8 cellular contexts compared by ENCODE assay signal in the genomic region with DNA sequence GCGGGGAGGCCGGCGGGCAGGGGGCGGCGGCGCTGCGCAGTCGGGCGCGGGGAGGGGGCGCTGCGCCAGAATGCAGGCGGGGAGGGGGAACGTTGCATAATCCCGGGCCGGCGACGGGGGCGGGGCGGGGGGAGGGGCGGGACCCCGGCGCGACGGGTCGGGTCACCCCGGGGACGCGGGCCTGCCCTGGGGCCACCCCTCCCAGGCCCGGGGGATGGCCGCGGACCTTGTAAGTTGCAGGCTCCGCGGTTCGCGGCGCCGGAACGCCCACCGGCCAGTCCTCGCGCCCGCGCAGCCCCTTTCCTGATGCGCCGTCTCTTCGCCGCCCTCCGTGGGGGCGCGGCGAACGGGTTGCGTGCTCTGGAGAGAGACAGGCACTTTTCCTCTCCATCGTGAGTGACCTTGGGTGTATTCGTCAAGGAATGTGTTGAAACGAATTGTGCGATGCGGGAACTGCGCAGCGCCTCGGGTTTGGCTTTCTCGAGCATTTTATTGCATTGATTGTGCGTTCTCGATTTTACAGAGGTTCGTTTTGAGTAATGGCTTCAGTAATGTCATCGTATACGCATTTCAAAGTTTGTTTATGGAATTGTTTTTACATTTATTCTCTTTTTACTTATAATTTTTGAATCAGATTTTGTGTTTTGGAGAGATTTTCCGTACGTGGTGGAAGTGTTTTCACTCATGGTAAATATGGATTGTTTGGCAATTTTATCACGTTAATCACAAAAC. TPM values are rescaled to one million over a fixed set of nuclear protein-coding genes. Genes with fewer than 3 reads are reported as not detected.
DNase-seq lines count a peak whose midpoint lies in the region; ATAC-seq and TF ChIP-seq lines count a peak whose summit lies in the region.

No MANE protein-coding gene starts in this region.

- intact Hi-C loops in CD8-positive, alpha-beta T cell (cut with DNase I, micrococcal nuclease) = loop anchor here (1.0 to 5.0 kb wide), 5 partner anchors 66 to 923 kb away; partner anchors contain the start of genes CDK20 (in 1 of the 2) and CKS2 (in 1 of the 2)
- intact Hi-C loops in PC-3 (cut with micrococcal nuclease) = loop anchor here (1.0 to 10.0 kb wide), 4 partner anchors 117 to 284 kb away; no protein-coding TSS in a partner anchor

- peak overlapping the region; percentile 36 for H3K27ac ChIP-seq in CD8-positive, alpha-beta T cell (ENCODE audit: low read depth, low read length)
- H3K27ac ChIP-seq in PC-3 (ENCODE audit: low read length) = peak overlapping the region; percentile 4; the same call in 1 of the 2 replicates
- H3K27ac ChIP-seq in gastroesophageal sphincter = peak overlapping the region; percentile 84 to 99 (median 98)
- H3K27ac ChIP-seq in neural progenitor cell = peak overlapping the region; percentile 95
- H3K27ac ChIP-seq in tibial nerve = peak overlapping the region; percentile 85 to 94 (median 88)

- peak overlapping the region; percentile 96 for H3K27ac Mint-ChIP-seq in CD8-positive, alpha-beta T cell
- H3K27ac Mint-ChIP-seq in neural progenitor cell = peak overlapping the region; percentile 99

- H4K20me1 ChIP-seq in PC-3 (ENCODE audit: low read length) (peaks cover 19% of the 10 kb centered on the region; the same call in 1 of the 2 replicates), neural progenitor cell (ENCODE audit: low read depth) (peaks cover 41% of the 10 kb centered on the region)

- peak overlapping the region; percentile 67 for H2AFZ ChIP-seq in PC-3 (ENCODE audit: low read length)
- no peak overlapping the region for H2AFZ ChIP-seq in neural progenitor cell (replicated peaks)

- no peaks in the 10 kb centered on the region for H3K27me3 Mint-ChIP-seq in CD8-positive, alpha-beta T cell (ENCODE audit: low read depth)
- peaks cover 9% of the 10 kb centered on the region for H3K27me3 Mint-ChIP-seq in neural progenitor cell (ENCODE audit: insufficient read depth, low read depth)

- TF ChIP-seq CTCF in CD8-positive, alpha-beta T cell (IDR thresholded peaks at IDR 0.05) = no peak
- TF ChIP-seq CTCF in PC-3 (conservative IDR thresholded peaks at IDR 0.05; ENCODE audit: low read depth, low read length) = no peak
- TF ChIP-seq CTCF in gastroesophageal sphincter (IDR thresholded peaks at IDR 0.05) = peak in 1 of 4 experiments; percentile 4
- peak; percentile 1 for TF ChIP-seq CTCF in neural progenitor cell (IDR thresholded peaks at IDR 0.05)
- TF ChIP-seq CTCF in tibial nerve (IDR thresholded peaks at IDR 0.05) = no peak

- H3K4me2 ChIP-seq in PC-3 (ENCODE audit: low read length) (peak overlapping the region; percentile 88), neural progenitor cell (peak overlapping the region; percentile 81)

- no peak for TF ChIP-seq EP300 in gastroesophageal sphincter (IDR thresholded peaks at IDR 0.05)
- peak in 1 of 2 donors; percentile 59 for TF ChIP-seq EP300 in tibial nerve (IDR thresholded peaks at IDR 0.05)

- TF ChIP-seq POLR2A in gastroesophageal sphincter (IDR thresholded peaks at IDR 0.05) = no peak
- TF ChIP-seq POLR2A in tibial nerve (IDR thresholded peaks at IDR 0.05) = no peak

- no peaks in the 10 kb centered on the region for H3K27me3 ChIP-seq in CD8-positive, alpha-beta T cell (ENCODE audit: insufficient read depth, low read length)
- H3K27me3 ChIP-seq in PC-3 (ENCODE audit: low read length) = no peaks in the 10 kb centered on the region
- H3K27me3 ChIP-seq in gastroesophageal sphincter = no peaks in the 10 kb centered on the region
- H3K27me3 ChIP-seq in neural progenitor cell = peaks cover 14% of the 10 kb centered on the region
- H3K27me3 ChIP-seq in tibial nerve = no peaks in the 10 kb centered on the region

- peak overlapping the region; percentile 72 for H3K9ac ChIP-seq in PC-3 (ENCODE audit: low read length)
- H3K9ac ChIP-seq in neural progenitor cell = peak overlapping the region; percentile 84

- peak in 6 of 7 experiments; percentile 1 to 61 (median 27) for DNase-seq in CD8-positive, alpha-beta T cell
- peak; percentile 53 for DNase-seq in PC-3
- DNase-seq in activated naive CD4-positive, alpha-beta T cell treated with Interleukin-2 at 50 U/mL for 16 hours = peak; percentile 47
- peak; percentile 89 for DNase-seq in neural progenitor cell (ENCODE audit: low spot score)
- peak in 1 of 2 donors; percentile 21 for DNase-seq in tibial nerve (ENCODE audit: low spot score in 2 of 2)

- ATAC-seq in CD8-positive, alpha-beta T cell = peak; percentile 13
- ATAC-seq in GM19438 (IDR thresholded peaks at IDR 0.05; ENCODE audit: low read depth, unreplicated experiment) (peak; percentile 29), HG03520 (IDR thresholded peaks at IDR 0.05; ENCODE audit: unreplicated experiment) (peak; percentile 17), PC-3 (peak; percentile 25), gastroesophageal sphincter (peak; percentile 52)

- 0% methylated on average over 15 to 20 of the region's 71 CpGs for WGBS in gastroesophageal sphincter (ENCODE audit: low coverage in 1 of 2), 2 donors
- 1% methylated on average over 36 to 39 of the region's 71 CpGs for WGBS in tibial nerve, 2 donors

- no peaks in the 10 kb centered on the region for H3K9me2 ChIP-seq in PC-3 (replicated peaks; ENCODE audit: low read length)

- peak overlapping the region; percentile 68 for H3K4me3 ChIP-seq in CD8-positive, alpha-beta T cell (ENCODE audit: low read depth, low read length)
- H3K4me3 ChIP-seq in PC-3 (ENCODE audit: low read length) (peak overlapping the region; percentile 98), gastroesophageal sphincter (peak overlapping the region; percentile 74 to 98), neural progenitor cell (peak overlapping the region; percentile 66), tibial nerve (peak overlapping the region; percentile 54 to 87 (median 82))

- H3F3A ChIP-seq in PC-3 (ENCODE audit: low read length, unreplicated experiment) = no peaks in the 10 kb centered on the region
- peaks cover 7% of the 10 kb centered on the region for H3F3A ChIP-seq in neural progenitor cell (ENCODE audit: low read depth)

- POLR2A ChIA-PET in CD8-positive, alpha-beta T cell (lab: Charles Lee) = no interaction called here
- POLR2A ChIA-PET in PC-3 (lab: Charles Lee; ENCODE audit: unreplicated experiment) = no interaction called here

- H3K9me3 Mint-ChIP-seq in CD8-positive, alpha-beta T cell = no peaks in the 10 kb centered on the region
- peaks cover 7% of the 10 kb centered on the region for H3K9me3 Mint-ChIP-seq in neural progenitor cell

- no peaks in the 10 kb centered on the region for H3K36me3 ChIP-seq in CD8-positive, alpha-beta T cell (ENCODE audit: insufficient read depth, low read length)
- H3K36me3 ChIP-seq in PC-3 (ENCODE audit: low read depth, low read length) (peaks cover 7% of the 10 kb centered on the region; the same call in 1 of the 2 replicates), gastroesophageal sphincter (no peaks in the 10 kb centered on the region), neural progenitor cell (no peaks in the 10 kb centered on the region), tibial nerve (no peaks in the 10 kb centered on the region)

- CTCF ChIA-PET in CD8-positive, alpha-beta T cell (lab: Charles Lee) = no interaction called here
- CTCF ChIA-PET in PC-3 (lab: Charles Lee) = no interaction called here

- no peaks in the 10 kb centered on the region for H3K9me3 ChIP-seq in CD8-positive, alpha-beta T cell (ENCODE audit: low read length)
- no peaks in the 10 kb centered on the region for H3K9me3 ChIP-seq in PC-3 (ENCODE audit: low read length)
- no peaks in the 10 kb centered on the region for H3K9me3 ChIP-seq in gastroesophageal sphincter
- no peaks in the 10 kb centered on the region for H3K9me3 ChIP-seq in neural progenitor cell (ENCODE audit: low read depth)
- no peaks in the 10 kb centered on the region for H3K9me3 ChIP-seq in tibial nerve

- peak overlapping the region; percentile 98 for H3K4me3 Mint-ChIP-seq in CD8-positive, alpha-beta T cell
- peak overlapping the region; percentile 97 for H3K4me3 Mint-ChIP-seq in neural progenitor cell

- peaks cover 11% of the 10 kb centered on the region for H3K4me1 ChIP-seq in CD8-positive, alpha-beta T cell (ENCODE audit: insufficient read depth, low read length)
- H3K4me1 ChIP-seq in PC-3 (ENCODE audit: insufficient read depth, low read length) = peaks cover 11% of the 10 kb centered on the region
- H3K4me1 ChIP-seq in gastroesophageal sphincter = peaks cover 0 to 59% (median 10%) of the 10 kb centered on the region in 3 donors
- H3K4me1 ChIP-seq in neural progenitor cell = peaks cover 11% of the 10 kb centered on the region
- H3K4me1 ChIP-seq in tibial nerve = peaks cover 0 to 45% (median 6%) of the 10 kb centered on the region in 4 donors

- H3K36me3 Mint-ChIP-seq in CD8-positive, alpha-beta T cell = peaks cover 3% of the 10 kb centered on the region
- peaks cover 32% of the 10 kb centered on the region for H3K36me3 Mint-ChIP-seq in neural progenitor cell

- BruUV-seq in PC-3 (replicated peaks; lab: Mats Ljungman, UMichigan) = no TSS peak

- H3K4me1 Mint-ChIP-seq in CD8-positive, alpha-beta T cell (ENCODE audit: low read depth) = peaks cover 40% of the 10 kb centered on the region
- peaks cover 23% of the 10 kb centered on the region for H3K4me1 Mint-ChIP-seq in neural progenitor cell

- peaks cover 70% of the 10 kb centered on the region for H3K79me2 ChIP-seq in PC-3 (ENCODE audit: low read length)
- peaks cover 51% of the 10 kb centered on the region for H3K79me2 ChIP-seq in neural progenitor cell (ENCODE audit: low read depth)

RNA-seq across cellular contexts. Expression of gene SPIN1, which starts 0.8 kb away (rescaled TPM):
- total RNA-seq in CD8-positive, alpha-beta T cell = 10 to 100 TPM; 29.5 to 31.1 TPM
- total RNA-seq in PC-3 (2014; rRNA removed) (37.9 and 46.2 TPM in 2 replicates), gastroesophageal sphincter (100 to 1,000 TPM in 1 of 4 donors, 10 to 100 TPM in 3; 86.8 to 112 (median 99.5) TPM), neural progenitor cell (ENCODE audit: low replicate concordance) (82.5 and 101 TPM in 2 replicates), tibial nerve (10 to 100 TPM; 44.7 to 73.6 (median 61.3) TPM)

Comparison
In these comparisons a context has a peak if more than half of its experiments do, and no peak if none do; other contexts are left out.
1. H3K27ac ChIP-seq: peak in every context shown above with its lines; median percentile 98 in gastroesophageal sphincter; 95 in neural progenitor cell; 88 in tibial nerve; 36 in CD8-positive, alpha-beta T cell; 4 in PC-3.